Comparison of ENCODE assay signal across 20 cellular contexts in genomic region chr1:165207774-165208359, GRCh38.
"Had no signal": no experiment of that assay in that cellular context is flagged by ENCODE, and none has a peak within 500 bp of the region (broad histone marks: within the 10 kb centered on the region; RNA-seq: fewer than 3 reads in every experiment).

No MANE protein-coding gene starts in this region.

- H3K4me1 ChIP-seq: heart left ventricle, lower lobe of right lung, right lobe of liver, stomach, suprapubic skin, tibial nerve had no signal

- H3K27ac ChIP-seq: cardiac muscle cell, epithelial cell of prostate, heart left ventricle, lower lobe of right lung, right lobe of liver, skin epidermis, stomach, suprapubic skin, tibial nerve had no signal

- H3K27me3 ChIP-seq: cardiac muscle cell, right lobe of liver, stomach, suprapubic skin, tibial nerve had no signal

- DNase-seq: activated CD4-positive, alpha-beta T cell treated with anti-CD3 and anti-CD28 coated beads for 1 hour; activated CD4-positive, alpha-beta T cell treated with anti-CD3 and anti-CD28 coated beads, Interleukin-2, amount 50 U/mL, for 1 hour; activated CD8-positive, alpha-beta T cell treated with anti-CD3 and anti-CD28 coated beads, Interleukin-2, amount 10 ng/mL, durations not matched to agents 7 days and 5 days; activated gamma-delta T cell; activated naive CD4-positive, alpha-beta T cell treated with anti-CD3 and anti-CD28 coated beads, Interleukin-2, amount 50 U/mL, for 16 hours; activated naive CD8-positive, alpha-beta T cell treated with anti-CD3 and anti-CD28 coated beads, Interleukin-2, amount 50 U/mL, for 24 hours; heart left ventricle; lower lobe of right lung; mesendoderm; mucosa of descending colon; nephron progenitor cell; nucleus accumbens; right lobe of liver; stimulated activated CD4-positive, alpha-beta T cell treated with anti-CD3 and anti-CD28 coated beads, Interleukin-2, amount 100 ng/mL, for 24 hours; stomach had no signal

- H3K9me3 ChIP-seq: heart left ventricle, lower lobe of right lung, mucosa of descending colon, right lobe of liver, stomach, suprapubic skin, tibial nerve had no signal

- H3K36me3 ChIP-seq: cardiac muscle cell, heart left ventricle, lower lobe of right lung, right lobe of liver, stomach, suprapubic skin, tibial nerve had no signal

- H3K4me3 ChIP-seq: cardiac muscle cell, heart left ventricle, lower lobe of right lung, mucosa of descending colon, right lobe of liver, skin epidermis, stomach, suprapubic skin, tibial nerve had no signal
